Comparison of ENCODE assay signal across 9 cellular contexts in the genomic region with DNA sequence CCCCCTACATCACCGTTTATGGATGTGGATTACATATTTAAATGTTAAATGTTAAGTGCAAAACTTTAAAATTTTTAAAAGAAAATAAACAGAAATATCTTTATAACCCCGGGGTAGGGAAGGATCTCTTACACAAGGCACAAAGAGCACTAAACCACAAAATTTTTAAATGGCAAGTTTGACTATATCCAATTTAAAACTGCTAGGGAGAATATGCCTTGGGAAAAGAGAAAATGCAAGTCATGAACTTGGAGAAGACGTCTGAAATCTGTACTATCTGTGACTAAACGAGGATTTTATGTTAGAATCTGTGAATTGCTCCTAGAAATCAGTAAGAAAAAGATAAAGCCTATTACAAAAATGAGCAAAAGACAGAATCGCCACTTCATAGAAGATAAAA. TPM values are rescaled to one million over a fixed set of nuclear protein-coding genes. Genes with fewer than 3 reads are reported as not detected.
"Had no signal": no experiment of that assay in that cellular context is flagged by ENCODE, and none has a peak within 500 bp of the region (broad histone marks: within the 10 kb centered on the region; RNA-seq: fewer than 3 reads in every experiment).

No MANE protein-coding gene starts in this region.

- H3K27ac Mint-ChIP-seq: GM23338, HFFc6, IgD-negative memory B cell had no signal

- DNase-seq: HFFc6, KBM-7 had no signal

- H3K4me3 Mint-ChIP-seq: GM23338, HFFc6, IgD-negative memory B cell had no signal

- H3K27ac ChIP-seq: HL-60, KMS-11 had no signal

- H3K4me1 ChIP-seq: HAP-1 had no signal

- H3K9me3 ChIP-seq: HAP-1 had no signal

- H3K4me3 ChIP-seq: GM23338, HAP-1 had no signal

- H3K36me3 ChIP-seq: HAP-1 had no signal

- H3K9me3 Mint-ChIP-seq: GM23338, HFFc6 had no signal

- H3K4me1 Mint-ChIP-seq: GM23338 had no signal

- ATAC-seq: GM23338, HCT116, HepG2 had no signal

RNA-seq across cellular contexts. Expression of gene SLFN13, which starts 28.7 kb away (rescaled TPM):
- polyA plus RNA-seq: HepG2 had no signal

RNA-seq across cellular contexts. Expression of gene SLFN12, which starts 44.9 kb away (rescaled TPM):
- polyA plus RNA-seq: HepG2 had no signal
